Comparison of ENCODE assay signal across 11 cellular contexts in genomic region chr5:180787025-180787424, GRCh38. TPM values are rescaled to one million over a fixed set of nuclear protein-coding genes. Genes with fewer than 3 reads are reported as not detected.
DNase-seq lines count a peak whose midpoint lies in the region; ATAC-seq, FAIRE-seq and TF ChIP-seq lines count a peak whose summit lies in the region.
"Had no signal": no experiment of that assay in that cellular context is flagged by ENCODE, and none has a peak within 500 bp of the region (broad histone marks: within the 10 kb centered on the region; RNA-seq: fewer than 3 reads in every experiment).

No MANE protein-coding gene starts in this region.

- H3K27me3 Mint-ChIP-seq in activated B cell treated with CpG ODN at 0.5 μM for 24 hours: no peaks in the 10 kb centered on the region

- H3K27ac ChIP-seq in skin epidermis: peak overlapping the region in 20 of 21 experiments; percentile 19 to 84 (median 66)

- H3K4me3 ChIP-seq in H7 (ENCODE audit: insufficient read depth, low read depth, low read length) (no peak overlapping the region), skin epidermis (no peak overlapping the region)

- H3K4me3 Mint-ChIP-seq in activated B cell treated with CpG ODN at 0.5 μM for 24 hours: no peak overlapping the region

- peaks cover 5% of the 10 kb centered on the region for H3K4me1 Mint-ChIP-seq in activated B cell treated with CpG ODN at 0.5 μM for 24 hours

- POLR2A ChIA-PET in activated B cell treated with CpG ODN at 0.5 μM for 24 hours (lab: Charles Lee): no interaction called here

- DNase-seq in H7 (peak; percentile 46), activated B cell treated with CpG ODN at 0.5 μM for 24 hours (no peak), islet precursor cell (peak; percentile 77), omental fat pad (ENCODE audit: low spot score) (no peak), GM12891 (ENCODE audit: insufficient read length, low spot score) (no peak), KBM-7 (no peak)
- DNase-seq: NCI-H2081 treated with DMSO at 0.1 percent for 48 hours had no signal

- intact Hi-C loops in activated B cell treated with CpG ODN at 0.5 μM for 24 hours (cut with micrococcal nuclease): no loop called here

- H3K27ac Mint-ChIP-seq in activated B cell treated with CpG ODN at 0.5 μM for 24 hours: peak overlapping the region; percentile 61

- CTCF ChIA-PET in activated B cell treated with CpG ODN at 0.5 μM for 24 hours (lab: Charles Lee): no interaction called here

- no peaks in the 10 kb centered on the region for H3K27me3 ChIP-seq in H7 (ENCODE audit: control insufficient read depth, insufficient read depth, low read length)

- FAIRE-seq in GM12891 (lab: Jason Lieb, UNC): no peak
- FAIRE-seq: colon, GM18507 had no signal

- H3K9me3 Mint-ChIP-seq in activated B cell treated with CpG ODN at 0.5 μM for 24 hours: no peaks in the 10 kb centered on the region

- in situ Hi-C loops in KBM-7 (cut with MboI; ENCODE audit: low pct_unique_long_range_greater_than_20kb, low sequenced_read_pairs): no loop called here

- no peak for TF ChIP-seq CTCF in activated B cell treated with CpG ODN at 0.5 μM for 24 hours (IDR thresholded peaks at IDR 0.05)
- TF ChIP-seq CTCF in omental fat pad (IDR thresholded peaks at IDR 0.05): no peak

- no peaks in the 10 kb centered on the region; the same call in 1 of the 2 replicates for H3K36me3 ChIP-seq in H7 (replicated peaks; ENCODE audit: control insufficient read depth, insufficient read depth, low read length)

- peaks cover 38% of the 10 kb centered on the region for H3K36me3 Mint-ChIP-seq in activated B cell treated with CpG ODN at 0.5 μM for 24 hours (ENCODE audit: low read depth)

- ATAC-seq in activated B cell treated with CpG ODN at 0.5 μM for 24 hours (ENCODE audit: low read depth): no peak
- no peak for ATAC-seq in omental fat pad (ENCODE audit: low FRiP score)
- no peak for ATAC-seq in GM18505 (IDR thresholded peaks at IDR 0.05; ENCODE audit: unreplicated experiment)

- TF ChIP-seq POLR2A in GM12891 (IDR thresholded peaks at IDR 0.05; ENCODE audit: low read depth, low read length): no peak
- no peak for TF ChIP-seq POLR2A in GM18505 (IDR thresholded peaks at IDR 0.05; ENCODE audit: borderline replicate concordance, extremely low read depth, insufficient read depth, insufficient read length)

TF ChIP-seq in GM12891, 5 proteins besides CTCF, POLR2A, EP300 and RAD21:
- TF ChIP-seq TAF1 (IDR thresholded peaks at IDR 0.05; ENCODE audit: low read depth, low read length) (no peak), PAX5 (IDR thresholded peaks at IDR 0.05; ENCODE audit: insufficient read depth, low read length, severe bottlenecking) (no peak), POU2F2 (IDR thresholded peaks at IDR 0.05; ENCODE audit: low read depth, low read length) (no peak), POLR2AphosphoS5 (IDR thresholded peaks at IDR 0.05; ENCODE audit: low read depth, low read length) (no peak), SPI1 (IDR thresholded peaks at IDR 0.05; ENCODE audit: low read depth, low read length) (no peak)

RNA-seq across cellular contexts. Expression of gene MGAT1, which starts 15.6 kb away (rescaled TPM):
- 76.1 and 77.8 TPM in 2 replicates for total RNA-seq in H7 (2014; rRNA removed; shearing (Covaris generic))
- total RNA-seq in activated B cell treated with CpG ODN at 0.5 μM for 24 hours: 66.9 and 74.5 TPM in 2 replicates
- total RNA-seq in omental fat pad: 100 to 1,000 TPM; 159 to 376 (median 258) TPM
- polyA plus RNA-seq in GM12891 (2012; ENCODE audit: low read depth, missing spikeins): 67.1 TPM

RNA-seq across cellular contexts. Expression of gene OR2Y1, which starts 47.2 kb away (rescaled TPM):
- total RNA-seq in H7 (2014; rRNA removed; shearing (Covaris generic)): not detected in 2 replicates
- total RNA-seq in activated B cell treated with CpG ODN at 0.5 μM for 24 hours: not detected in 2 replicates
- total RNA-seq in omental fat pad: not detected
- polyA plus RNA-seq in GM12891 (2012; ENCODE audit: low read depth, missing spikeins): not detected

Comparison
In these comparisons a context has a peak if more than half of its experiments do, and no peak if none do; other contexts are left out.
1. DNase-seq: peak in H7 (single experiment) and islet precursor cell (single experiment); none in activated B cell treated with CpG ODN at 0.5 μM for 24 hours (single experiment), omental fat pad (single experiment), GM12891 (single experiment) and KBM-7 (single experiment).